ENCODE assay signal across 8 cellular contexts in genomic region chr1:88891318-88892145, GRCh38. TPM values are rescaled to one million over a fixed set of nuclear protein-coding genes. Genes with fewer than 3 reads are reported as not detected.
DNase-seq lines count a peak whose midpoint lies in the region; ATAC-seq and TF ChIP-seq lines count a peak whose summit lies in the region.

Gene GTF2B (minus strand): TSS chr1:88891567. CDS start chr1:88891499, 68 bp downstream.

- peak; percentile 99 for TF ChIP-seq POLR2A in Raji (IDR thresholded peaks at IDR 0.05; ENCODE audit: insufficient read depth, low read depth, low read length)

- H3K27me3 ChIP-seq in Loucy (ENCODE audit: insufficient read depth, low read length, poor library complexity, severe bottlenecking): no peaks in the 10 kb centered on the region

- H3K27me3 Mint-ChIP-seq in natural killer cell treated with Interleukin-12 subunit alpha and Interleukin-12 subunit beta and Interleukin-15 and Interleukin-18, amount 100 ng/mL, for 72 hours: no peaks in the 10 kb centered on the region

- H3K9me3 Mint-ChIP-seq in natural killer cell treated with Interleukin-12 subunit alpha and Interleukin-12 subunit beta and Interleukin-15 and Interleukin-18, amount 100 ng/mL, for 72 hours: no peaks in the 10 kb centered on the region

- peak within 1 kb of the TSS; percentile 97 for H3K4me2 ChIP-seq in Loucy (ENCODE audit: low read depth, low read length, poor library complexity, severe bottlenecking)

- H3F3A ChIP-seq in Loucy (ENCODE audit: low read depth): 0 out of 2 replicates have a peak, but pooled peaks cover 3% of the 10 kb centered on the region

- peak within 1 kb of the TSS; percentile 94 to 98 for H3K27ac Mint-ChIP-seq in natural killer cell treated with Interleukin-12 subunit alpha and Interleukin-12 subunit beta and Interleukin-15 and Interleukin-18, amount 100 ng/mL, for 72 hours

- peaks cover 41% of the 10 kb centered on the region for H3K4me1 ChIP-seq in Loucy (ENCODE audit: insufficient read depth, low read length, poor library complexity, severe bottlenecking)

- H3K36me3 ChIP-seq in Loucy (ENCODE audit: insufficient read depth, low read length): no peaks in the 10 kb centered on the region

- peaks cover 15% of the 10 kb centered on the region for H3K36me3 Mint-ChIP-seq in natural killer cell treated with Interleukin-12 subunit alpha and Interleukin-12 subunit beta and Interleukin-15 and Interleukin-18, amount 100 ng/mL, for 72 hours

- H3K79me2 ChIP-seq in Loucy (ENCODE audit: insufficient read depth, low read length): peaks cover 50% of the 10 kb centered on the region

- H3K4me3 ChIP-seq in Loucy (ENCODE audit: low read length, poor library complexity, severe bottlenecking) (peak within 1 kb of the TSS; percentile 81), fibroblast of pulmonary artery (replicated peaks; ENCODE audit: low read depth, low read length) (peak within 1 kb of the TSS; percentile 90)

- H3K9me3 ChIP-seq in Loucy (ENCODE audit: insufficient read depth, low read depth, low read length): no peaks in the 10 kb centered on the region

- peak within 1 kb of the TSS; percentile 95 for H3K4me3 Mint-ChIP-seq in natural killer cell treated with Interleukin-12 subunit alpha and Interleukin-12 subunit beta and Interleukin-15 and Interleukin-18, amount 100 ng/mL, for 72 hours

- peaks cover 41% of the 10 kb centered on the region for H4K20me1 ChIP-seq in Loucy (ENCODE audit: insufficient read depth, low read length, poor library complexity, severe bottlenecking)

- no peaks in the 10 kb centered on the region for H3K9me2 ChIP-seq in Loucy (replicated peaks; ENCODE audit: low read depth, low read length)

- TF ChIP-seq CTCF in Loucy (conservative IDR thresholded peaks at IDR 0.05; ENCODE audit: low read length): no peak
- TF ChIP-seq CTCF in fibroblast of pulmonary artery (IDR thresholded peaks at IDR 0.05; ENCODE audit: low read length, missing control alignments): no peak

- peak within 1 kb of the TSS; percentile 78 for H3K9ac ChIP-seq in Loucy (ENCODE audit: low read depth, low read length, poor library complexity, severe bottlenecking)

- peak within 1 kb of the TSS; percentile 97 for H2AFZ ChIP-seq in Loucy (ENCODE audit: low read length)

- H3K4me1 Mint-ChIP-seq in natural killer cell treated with Interleukin-12 subunit alpha and Interleukin-12 subunit beta and Interleukin-15 and Interleukin-18, amount 100 ng/mL, for 72 hours (ENCODE audit: low read depth in 2 of 2): peaks cover 37 to 44% of the 10 kb centered on the region in 2 donors

- DNase-seq in EH (ENCODE audit: low read depth) (peak; percentile 96), H4 (ENCODE audit: low spot score) (peak; percentile 86), fibroblast of pulmonary artery (ENCODE audit: low read depth) (peak; percentile 99)
- peak; percentile 86 for DNase-seq in activated T-helper 9 cell treated with anti-CD3 and anti-CD28 coated beads, Interleukin-2, amount 50 U/mL, for 16 hours (ENCODE audit: low read depth)
- DNase-seq in natural killer cell treated with Interleukin-12 subunit alpha and Interleukin-12 subunit beta and Interleukin-15 and Interleukin-18, amount 100 ng/mL, for 72 hours (ENCODE audit: low spot score): peak; percentile 95
- peak; percentile 92 for DNase-seq in stimulated activated naive CD8-positive, alpha-beta T cell treated with anti-CD3 and anti-CD28 coated beads, Interleukin-15, Interleukin-2, amounts not matched to agents 100 U/mL and 50 U/mL, for 24 hours

- ATAC-seq in natural killer cell treated with Interleukin-12 subunit alpha and Interleukin-12 subunit beta and Interleukin-15 and Interleukin-18, amount 100 ng/mL, for 72 hours: peak; percentile 95
- ATAC-seq in stimulated activated naive CD8-positive, alpha-beta T cell treated with anti-CD3 and anti-CD28 coated beads, Interleukin-15, Interleukin-2, amounts not matched to agents 100 U/mL and 50 U/mL, for 24 hours: peak; percentile 88

RNA-seq across cellular contexts. Expression of gene GTF2B, which starts in this region (rescaled TPM):
- 42.5 and 56.3 TPM in 2 replicates for total RNA-seq in H4 (2014; rRNA removed; shearing (Covaris generic))
- total RNA-seq in natural killer cell treated with Interleukin-12 subunit alpha and Interleukin-12 subunit beta and Interleukin-15 and Interleukin-18, amount 100 ng/mL, for 72 hours: 10 to 100 TPM; 31.2 to 43.1 TPM

Comparison
In these comparisons a context has a peak if more than half of its experiments do, and no peak if none do; other contexts are left out.
1. Peak in every context shown above with its lines: DNase-seq, ATAC-seq and H3K4me3 ChIP-seq.